Comparison of ENCODE assay signal across 9 cellular contexts in genomic region chr2:103959174-103960125, GRCh38.
DNase-seq lines count a peak whose midpoint lies in the region; ATAC-seq and TF ChIP-seq lines count a peak whose summit lies in the region.
"Had no signal": no experiment of that assay in that cellular context is flagged by ENCODE, and none has a peak within 500 bp of the region (broad histone marks: within the 10 kb centered on the region; RNA-seq: fewer than 3 reads in every experiment).

No MANE protein-coding gene starts in this region.

- H3K27ac ChIP-seq in tibial nerve = no peak overlapping the region

- intact Hi-C loops in activated CD4-positive, alpha-beta memory T cell treated with anti-CD3 and anti-CD28 coated beads for 36 hours (cut with micrococcal nuclease) = no loop called here

- no peak overlapping the region for H3K4me3 ChIP-seq in tibial nerve

- H3K9me3 ChIP-seq in tibial nerve = no peaks in the 10 kb centered on the region

- POLR2A ChIA-PET in activated CD4-positive, alpha-beta memory T cell treated with anti-CD3 and anti-CD28 coated beads for 36 hours (lab: Charles Lee) = no interaction called here

- CTCF ChIA-PET in activated CD4-positive, alpha-beta memory T cell treated with anti-CD3 and anti-CD28 coated beads for 36 hours (lab: Charles Lee) = no interaction called here

- peaks cover 9% of the 10 kb centered on the region for H3K9me3 Mint-ChIP-seq in activated CD4-positive, alpha-beta memory T cell treated with anti-CD3 and anti-CD28 coated beads for 36 hours

- ATAC-seq in HG02938 (IDR thresholded peaks at IDR 0.05; ENCODE audit: unreplicated experiment) = no peak

- H3K27me3 Mint-ChIP-seq in activated CD4-positive, alpha-beta memory T cell treated with anti-CD3 and anti-CD28 coated beads for 36 hours = no peaks in the 10 kb centered on the region
- H3K27me3 Mint-ChIP-seq: CD4-positive, CD25-positive, alpha-beta regulatory T cell had no signal

- no peaks in the 10 kb centered on the region for H3K27me3 ChIP-seq in tibial nerve

- TF ChIP-seq EP300 in tibial nerve (IDR thresholded peaks at IDR 0.05) = no peak

- H3K27ac Mint-ChIP-seq in activated CD4-positive, alpha-beta memory T cell treated with anti-CD3 and anti-CD28 coated beads for 36 hours = no peak overlapping the region
- H3K27ac Mint-ChIP-seq: CD4-positive, CD25-positive, alpha-beta regulatory T cell had no signal

- no peak overlapping the region for H3K4me3 Mint-ChIP-seq in activated CD4-positive, alpha-beta memory T cell treated with anti-CD3 and anti-CD28 coated beads for 36 hours
- H3K4me3 Mint-ChIP-seq: CD4-positive, CD25-positive, alpha-beta regulatory T cell had no signal

- no peaks in the 10 kb centered on the region for H3K36me3 Mint-ChIP-seq in activated CD4-positive, alpha-beta memory T cell treated with anti-CD3 and anti-CD28 coated beads for 36 hours
- H3K36me3 Mint-ChIP-seq: CD4-positive, CD25-positive, alpha-beta regulatory T cell had no signal

- 34 to 35% methylated on average over 9 of the region's 9 CpGs for WGBS in tibial nerve, 2 donors

- no peaks in the 10 kb centered on the region for H3K4me1 Mint-ChIP-seq in activated CD4-positive, alpha-beta memory T cell treated with anti-CD3 and anti-CD28 coated beads for 36 hours (ENCODE audit: low read depth)
- H3K4me1 Mint-ChIP-seq: CD4-positive, CD25-positive, alpha-beta regulatory T cell had no signal

- TF ChIP-seq POLR2A in tibial nerve (IDR thresholded peaks at IDR 0.05) = no peak

- DNase-seq in NCI-H2196 (lab: John Stamatoyannopoulos, UW; ENCODE audit: unreplicated experiment) = peak; percentile 9
- no peak for DNase-seq in NCI-H2196 treated with DMSO at 0.1 percent for 48 hours (lab: John Stamatoyannopoulos, UW; ENCODE audit: unreplicated experiment)
- DNase-seq in HT-29 (ENCODE audit: low spot score) = peak; percentile 69
- DNase-seq in SHP77 treated with DMSO at 0.1 percent for 48 hours (lab: John Stamatoyannopoulos, UW) = peak; percentile 35
- peak; percentile 62 to 82 for DNase-seq in hippocampal formation (lab: John Stamatoyannopoulos, UW)
- DNase-seq in tibial nerve (ENCODE audit: low spot score in 2 of 2) = peak in 1 of 2 donors; percentile 13
- no peak for DNase-seq in activated CD4-positive, alpha-beta memory T cell treated with anti-CD3 and anti-CD28 coated beads for 36 hours

- no peaks in the 10 kb centered on the region for H3K4me1 ChIP-seq in tibial nerve

- peak in 4 of 5 experiments; percentile 11 to 43 (median 20) for TF ChIP-seq CTCF in tibial nerve (IDR thresholded peaks at IDR 0.05)

- no peaks in the 10 kb centered on the region for H3K36me3 ChIP-seq in tibial nerve

Comparison
In these comparisons a context has a peak if more than half of its experiments do, and no peak if none do; other contexts are left out.
1. DNase-seq: peak in NCI-H2196 (single experiment), HT-29 (single experiment), SHP77 treated with DMSO at 0.1 percent for 48 hours (single experiment) and hippocampal formation (2 of 2); none in NCI-H2196 treated with DMSO at 0.1 percent for 48 hours (single experiment) and activated CD4-positive, alpha-beta memory T cell treated with anti-CD3 and anti-CD28 coated beads for 36 hours (single experiment).